In the genomic region with DNA sequence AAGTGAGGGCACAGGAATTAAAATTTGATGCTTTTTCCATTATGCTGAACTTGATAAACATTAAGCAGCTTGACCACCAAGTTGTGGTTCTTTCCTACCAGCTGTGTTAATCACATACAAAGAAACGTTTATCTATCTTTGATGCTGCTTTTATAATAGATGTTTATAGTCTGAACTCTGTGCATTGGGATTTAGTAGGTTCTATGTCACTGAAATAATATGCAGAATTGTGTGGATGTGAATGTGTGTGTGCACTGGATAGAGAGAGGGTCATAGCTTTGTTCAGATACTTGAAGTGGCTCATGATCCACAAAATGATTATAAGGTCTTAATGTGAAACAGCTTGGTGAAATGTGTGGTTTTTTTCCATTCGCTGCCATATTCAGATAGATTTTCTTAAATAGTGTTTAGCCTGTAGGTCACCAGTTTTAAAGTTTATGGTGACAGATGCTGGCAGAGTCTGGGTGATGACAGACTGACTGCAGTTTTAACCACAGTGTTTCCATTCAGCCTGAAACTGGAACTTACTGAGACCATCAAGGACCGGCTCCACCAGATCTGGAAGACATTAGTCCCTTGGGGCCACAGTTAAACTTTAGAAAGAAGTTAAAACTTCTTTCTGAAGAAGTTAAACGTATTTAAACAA, we compare ENCODE assay signal across 8 cellular contexts. TPM values are rescaled to one million over a fixed set of nuclear protein-coding genes. Genes with fewer than 3 reads are reported as not detected.
DNase-seq lines count a peak whose midpoint lies in the region; ATAC-seq and TF ChIP-seq lines count a peak whose summit lies in the region.

No MANE protein-coding gene starts in this region.

- intact Hi-C loops in left cardiac atrium (cut with DNase I): no loop called here

- peaks cover 15 to 35% (median 35%) of the 10 kb centered on the region in 4 donors for H3K4me1 Mint-ChIP-seq in naive thymus-derived CD8-positive, alpha-beta T cell

- no peaks in the 10 kb centered on the region for H3K9me3 Mint-ChIP-seq in naive thymus-derived CD8-positive, alpha-beta T cell

- CTCF ChIA-PET in GM10248 (lab: Yijun Ruan, JAX): interaction anchor here (0.8 to 1.3 kb wide), 4 partner anchors 9 to 52 kb away, joined by 3 to 5 read pairs (median 4); partner anchors contain the start of gene DDI2

- H3K36me3 Mint-ChIP-seq in naive thymus-derived CD8-positive, alpha-beta T cell: peaks cover 0 to 58% (median 13%) of the 10 kb centered on the region in 3 donors

- ATAC-seq in GM21528 (IDR thresholded peaks at IDR 0.05; ENCODE audit: low FRiP score, unreplicated experiment) (peak; percentile 85), HG03575 (IDR thresholded peaks at IDR 0.05; ENCODE audit: extremely low read depth, insufficient number of reproducible peaks, low FRiP score, unreplicated experiment) (peak; percentile 67), left cardiac atrium (peak; percentile 56 to 57)
- ATAC-seq in naive thymus-derived CD8-positive, alpha-beta T cell: no peak

- POLR2A ChIA-PET in GM10248 (lab: Yijun Ruan, JAX): interaction anchor here (1.2 kb wide), 1 partner anchor 10 kb away, joined by 4 read pairs; no protein-coding TSS in a partner anchor
- POLR2A ChIA-PET in naive thymus-derived CD8-positive, alpha-beta T cell (lab: Charles Lee): interaction anchor here (0.6 to 1.0 kb wide), 2 partner anchors 24 to 56 kb away, joined by 3 to 4 read pairs; no protein-coding TSS in a partner anchor

- no peak overlapping the region for H3K4me3 Mint-ChIP-seq in naive thymus-derived CD8-positive, alpha-beta T cell

- TF ChIP-seq CTCF in GM10248 (IDR thresholded peaks at IDR 0.05; ENCODE audit: control extremely low read depth, extremely low read depth, low read depth, missing control alignments): no peak

- peak overlapping the region in 4 of 10 donors; percentile 31 to 77 (median 42) for H3K27ac Mint-ChIP-seq in naive thymus-derived CD8-positive, alpha-beta T cell

- H3K27me3 Mint-ChIP-seq in naive thymus-derived CD8-positive, alpha-beta T cell: no peaks in the 10 kb centered on the region

- DNase-seq in GM10248 (ENCODE audit: extremely low spot score): peak; percentile 56
- DNase-seq in left cardiac atrium: no peak
- DNase-seq in NCI-H345 (lab: John Stamatoyannopoulos, UW): no peak
- no peak for DNase-seq in ecto neural progenitor cell (ENCODE audit: low spot score)
- no peak for DNase-seq in hepatic stellate cell (ENCODE audit: low spot score)
- no peak for DNase-seq in naive thymus-derived CD8-positive, alpha-beta T cell

RNA-seq across cellular contexts. Expression of gene DDI2, which starts 10.2 kb away (rescaled TPM):
- 10 to 100 TPM; 23.6 to 25.1 TPM for total RNA-seq in left cardiac atrium
- total RNA-seq in naive thymus-derived CD8-positive, alpha-beta T cell: 10 to 100 TPM; 40.7 to 47.1 TPM
- polyA plus RNA-seq in naive thymus-derived CD8-positive, alpha-beta T cell: 1 to 10 TPM; 4.5 to 6.1 (median 5.0) TPM

RNA-seq across cellular contexts. Expression of gene AGMAT, which starts 42.6 kb away (rescaled TPM):
- under 1 TPM in 1 of 2 donors, not detected in 1; 0.13 TPM for total RNA-seq in left cardiac atrium
- total RNA-seq in naive thymus-derived CD8-positive, alpha-beta T cell: 10 to 100 TPM; 11.0 to 11.3 TPM
- polyA plus RNA-seq in naive thymus-derived CD8-positive, alpha-beta T cell: 10 to 100 TPM in 2 of 3 donors, 1 to 10 TPM in 1; 9.0 to 15.5 (median 14.4) TPM

RNA-seq across cellular contexts. Expression of gene PLEKHM2, which starts 56.7 kb away (rescaled TPM):
- total RNA-seq in left cardiac atrium: 10 to 100 TPM; 64.5 to 70.4 TPM
- total RNA-seq in naive thymus-derived CD8-positive, alpha-beta T cell: 10 to 100 TPM; 60.3 to 66.7 TPM
- 10 to 100 TPM in 1 of 3 donors, 1 to 10 TPM in 2; 5.4 to 13.8 (median 5.4) TPM for polyA plus RNA-seq in naive thymus-derived CD8-positive, alpha-beta T cell

Comparison
In these comparisons a context has a peak if more than half of its experiments do, and no peak if none do; other contexts are left out.
1. ATAC-seq: peak in GM21528 (single experiment), HG03575 (single experiment) and left cardiac atrium (2 of 2); none in naive thymus-derived CD8-positive, alpha-beta T cell (0 of 2).
2. RNA of gene AGMAT, which starts 42.6 kb away (total RNA-seq): 11.0 to 11.3 TPM in naive thymus-derived CD8-positive, alpha-beta T cell; 0.13 TPM in left cardiac atrium; every median in the first group is over 10 times any median in the second.